1 cellular context compared by ENCODE assay signal in genomic region chr2:136765256-136765735, GRCh38.
TF ChIP-seq lines count a peak whose summit lies in the region.

A gene with protein sequence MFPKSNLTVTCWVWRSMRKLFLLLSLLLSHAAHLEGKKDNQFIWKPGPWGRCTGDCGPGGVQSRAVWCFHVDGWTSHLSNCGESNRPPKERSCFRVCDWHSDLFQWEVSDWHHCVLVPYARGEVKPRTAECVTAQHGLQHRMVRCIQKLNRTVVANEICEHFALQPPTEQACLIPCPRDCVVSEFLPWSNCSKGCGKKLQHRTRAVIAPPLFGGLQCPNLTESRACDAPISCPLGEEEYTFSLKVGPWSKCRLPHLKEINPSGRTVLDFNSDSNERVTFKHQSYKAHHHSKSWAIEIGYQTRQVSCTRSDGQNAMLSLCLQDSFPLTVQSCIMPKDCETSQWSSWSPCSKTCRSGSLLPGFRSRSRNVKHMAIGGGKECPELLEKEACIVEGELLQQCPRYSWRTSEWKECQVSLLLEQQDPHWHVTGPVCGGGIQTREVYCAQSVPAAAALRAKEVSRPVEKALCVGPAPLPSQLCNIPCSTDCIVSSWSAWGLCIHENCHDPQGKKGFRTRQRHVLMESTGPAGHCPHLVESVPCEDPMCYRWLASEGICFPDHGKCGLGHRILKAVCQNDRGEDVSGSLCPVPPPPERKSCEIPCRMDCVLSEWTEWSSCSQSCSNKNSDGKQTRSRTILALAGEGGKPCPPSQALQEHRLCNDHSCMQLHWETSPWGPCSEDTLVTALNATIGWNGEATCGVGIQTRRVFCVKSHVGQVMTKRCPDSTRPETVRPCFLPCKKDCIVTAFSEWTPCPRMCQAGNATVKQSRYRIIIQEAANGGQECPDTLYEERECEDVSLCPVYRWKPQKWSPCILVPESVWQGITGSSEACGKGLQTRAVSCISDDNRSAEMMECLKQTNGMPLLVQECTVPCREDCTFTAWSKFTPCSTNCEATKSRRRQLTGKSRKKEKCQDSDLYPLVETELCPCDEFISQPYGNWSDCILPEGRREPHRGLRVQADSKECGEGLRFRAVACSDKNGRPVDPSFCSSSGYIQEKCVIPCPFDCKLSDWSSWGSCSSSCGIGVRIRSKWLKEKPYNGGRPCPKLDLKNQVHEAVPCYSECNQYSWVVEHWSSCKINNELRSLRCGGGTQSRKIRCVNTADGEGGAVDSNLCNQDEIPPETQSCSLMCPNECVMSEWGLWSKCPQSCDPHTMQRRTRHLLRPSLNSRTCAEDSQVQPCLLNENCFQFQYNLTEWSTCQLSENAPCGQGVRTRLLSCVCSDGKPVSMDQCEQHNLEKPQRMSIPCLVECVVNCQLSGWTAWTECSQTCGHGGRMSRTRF (N-terminal part only) (plus strand): TSS chr2:136765545. CDS start chr2:136882179, 116,634 bp downstream.

TF ChIP-seq in A549, 52 proteins besides CTCF, POLR2A, EP300 and RAD21:
- TF ChIP-seq HOXA7 (CRISPR knock-in tag; IDR thresholded peaks at IDR 0.05) (no peak), E2F6 (IDR thresholded peaks at IDR 0.05; ENCODE audit: borderline replicate concordance, low read depth) (no peak), ELK1 (IDR thresholded peaks at IDR 0.05; ENCODE audit: low read depth, low read length) (no peak), CHD2 (IDR thresholded peaks at IDR 0.05; ENCODE audit: low read length, partially characterized antibody) (no peak), NR3C1 (IDR thresholded peaks at IDR 0.05) (no peak), REST (IDR thresholded peaks at IDR 0.05) (no peak), HOXB13 (CRISPR knock-in tag; IDR thresholded peaks at IDR 0.05; ENCODE audit: low read depth) (no peak)
- TF ChIP-seq, protein P1, sequence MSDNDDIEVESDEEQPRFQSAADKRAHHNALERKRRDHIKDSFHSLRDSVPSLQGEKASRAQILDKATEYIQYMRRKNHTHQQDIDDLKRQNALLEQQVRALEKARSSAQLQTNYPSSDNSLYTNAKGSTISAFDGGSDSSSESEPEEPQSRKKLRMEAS (IDR thresholded peaks at IDR 0.05): no peak
